27 cellular contexts compared by ENCODE assay signal in the genomic region with DNA sequence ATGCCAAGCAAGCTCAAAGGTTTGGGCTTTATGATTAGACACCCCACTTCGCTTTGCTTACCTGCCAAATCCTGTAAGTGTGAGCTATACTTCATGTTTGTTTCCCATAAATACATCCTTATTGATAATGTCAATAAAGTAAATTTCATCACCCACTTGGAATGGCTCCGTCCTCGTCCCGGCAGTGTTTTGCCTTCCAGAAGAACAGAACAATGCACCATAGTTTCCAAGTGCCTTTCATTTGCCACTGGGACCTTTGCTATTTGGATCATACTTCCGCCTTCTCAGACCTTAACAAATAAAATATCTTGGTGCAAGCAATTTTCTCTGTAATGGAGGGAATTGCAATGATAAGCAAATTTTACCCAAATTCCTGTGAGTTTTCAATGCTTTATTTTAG.
DNase-seq lines count a peak whose midpoint lies in the region; TF ChIP-seq lines count a peak whose summit lies in the region.
"Had no signal": no experiment of that assay in that cellular context is flagged by ENCODE, and none has a peak within 500 bp of the region (broad histone marks: within the 10 kb centered on the region; RNA-seq: fewer than 3 reads in every experiment).

No MANE protein-coding gene starts in this region.

- H3K79me2 ChIP-seq in Loucy (ENCODE audit: insufficient read depth, low read length) (no peaks in the 10 kb centered on the region), mammary epithelial cell (ENCODE audit: insufficient read depth, low read length) (no peaks in the 10 kb centered on the region)

- H3K27me3 ChIP-seq in Loucy (ENCODE audit: insufficient read depth, low read length, poor library complexity, severe bottlenecking) (no peaks in the 10 kb centered on the region), mammary epithelial cell (ENCODE audit: insufficient read depth, low read length) (no peaks in the 10 kb centered on the region), subcutaneous abdominal adipose tissue (ENCODE audit: control insufficient read depth in 5 of 5, insufficient read depth in 4 of 5, low read length in 5 of 5) (no peaks in the 10 kb centered on the region)
- no peaks in the 10 kb centered on the region for H3K27me3 ChIP-seq in CD8-positive, alpha-beta memory T cell (ENCODE audit: insufficient read depth, low read length, poor library complexity, severe bottlenecking)
- H3K27me3 ChIP-seq: dorsolateral prefrontal cortex, left lung, thyroid gland had no signal

- in situ Hi-C loops in mammary epithelial cell (cut with MboI; ENCODE audit: low sequenced_read_pairs in 2 of 2) = no loop called here

- H3K36me3 ChIP-seq in Loucy (ENCODE audit: insufficient read depth, low read length) (no peaks in the 10 kb centered on the region), mammary epithelial cell (ENCODE audit: insufficient read depth, low read length) (no peaks in the 10 kb centered on the region), subcutaneous abdominal adipose tissue (ENCODE audit: control insufficient read depth in 5 of 5, insufficient read depth in 5 of 5, low read length in 5 of 5) (no peaks in the 10 kb centered on the region)
- H3K36me3 ChIP-seq in CD8-positive, alpha-beta memory T cell (ENCODE audit: insufficient read depth, low read length) = no peaks in the 10 kb centered on the region
- H3K36me3 ChIP-seq: left lung, thyroid gland had no signal

- POLR2A ChIA-PET in CD8-positive, alpha-beta memory T cell (lab: Charles Lee) = interaction anchor here (0.7 kb wide), 1 partner anchor 11 kb away, joined by 3 read pairs; no protein-coding TSS in a partner anchor

- H3K9me3 ChIP-seq in Loucy (ENCODE audit: insufficient read depth, low read depth, low read length) (no peaks in the 10 kb centered on the region), mammary epithelial cell (replicated peaks; ENCODE audit: insufficient read depth, low read length) (no peaks in the 10 kb centered on the region), subcutaneous abdominal adipose tissue (ENCODE audit: control insufficient read depth in 5 of 5, low read length in 5 of 5) (no peaks in the 10 kb centered on the region)
- H3K9me3 ChIP-seq in CD8-positive, alpha-beta memory T cell (ENCODE audit: low read length) = no peaks in the 10 kb centered on the region
- H3K9me3 ChIP-seq: Caco-2, left lung, thyroid gland had no signal

- H4K20me1 ChIP-seq in Loucy (ENCODE audit: insufficient read depth, low read length, poor library complexity, severe bottlenecking) (no peaks in the 10 kb centered on the region), mammary epithelial cell (ENCODE audit: insufficient read depth, low read length) (no peaks in the 10 kb centered on the region)

- no peaks in the 10 kb centered on the region for H3F3A ChIP-seq in Loucy (ENCODE audit: low read depth)

- H3K27me3 Mint-ChIP-seq in nephron (ENCODE audit: low read depth) = peaks cover 4% of the 10 kb centered on the region
- H3K27me3 Mint-ChIP-seq in CD8-positive, alpha-beta memory T cell = peaks cover 2 to 3% of the 10 kb centered on the region in 2 donors
- H3K27me3 Mint-ChIP-seq: activated CD8-positive, alpha-beta T cell treated with anti-CD3 and anti-CD28 coated beads for 36 hours; activated T-helper 17 cell treated with anti-CD3 and anti-CD28 coated beads, Interleukin-2, amount 50 U/mL, for 72 hours had no signal

- DNase-seq in mammary epithelial cell = no peak
- DNase-seq in cerebellum (ENCODE audit: low spot score) = no peak
- DNase-seq in activated effector memory CD4-positive, alpha-beta T cell treated with anti-CD3 and anti-CD28 coated beads, Interleukin-2, amount 50 U/mL, for 16 hours = no peak
- no peak for DNase-seq in CD8-positive, alpha-beta memory T cell
- DNase-seq: activated CD4-positive, alpha-beta T cell treated with anti-CD3 and anti-CD28 coated beads for 36 hours; activated CD8-positive, alpha-beta T cell treated with anti-CD3 and anti-CD28 coated beads for 36 hours; activated naive CD4-positive, alpha-beta T cell treated with anti-CD3 and anti-CD28 coated beads, Interleukin-2, amount 50 U/mL, for 16 hours; amniotic stem cell; C1 segment of cervical spinal cord; Caco-2; DMS79; dorsolateral prefrontal cortex; left lung; naive B cell; NCI-H1694; NCI-H510A; occipital lobe; stimulated activated CD4-positive, alpha-beta T cell treated with anti-CD3 and anti-CD28 coated beads, Interleukin-1b, Interleukin-23, amount 100 ng/mL, for 48 hours; T-helper 9 cell; thyroid gland had no signal

- no peak overlapping the region for H3K9ac ChIP-seq in Loucy (ENCODE audit: low read depth, low read length, poor library complexity, severe bottlenecking)
- peak overlapping the region; percentile 11 for H3K9ac ChIP-seq in mammary epithelial cell (ENCODE audit: insufficient read depth, low read length)
- H3K9ac ChIP-seq in subcutaneous abdominal adipose tissue (ENCODE audit: low read length in 5 of 5) = no peak overlapping the region

- H3K4me3 Mint-ChIP-seq in nephron = no peak overlapping the region
- H3K4me3 Mint-ChIP-seq in CD8-positive, alpha-beta memory T cell = no peak overlapping the region
- H3K4me3 Mint-ChIP-seq: activated CD4-positive, alpha-beta T cell treated with anti-CD3 and anti-CD28 coated beads for 36 hours; activated CD8-positive, alpha-beta T cell treated with anti-CD3 and anti-CD28 coated beads for 36 hours; activated T-helper 17 cell treated with anti-CD3 and anti-CD28 coated beads, Interleukin-2, amount 50 U/mL, for 72 hours; brain; naive B cell; stimulated activated naive CD8-positive, alpha-beta T cell treated with anti-CD3 and anti-CD28 coated beads, Interleukin-15, Interleukin-2, amounts not matched to agents 100 ng/mL and 50 ng/mL, for 24 hours had no signal

- peak overlapping the region; percentile 12 for H3K4me2 ChIP-seq in Loucy (ENCODE audit: low read depth, low read length, poor library complexity, severe bottlenecking)
- H3K4me2 ChIP-seq in mammary epithelial cell (ENCODE audit: insufficient read depth, low read depth, low read length) = peak overlapping the region; percentile 76

- no peaks in the 10 kb centered on the region for H3K36me3 Mint-ChIP-seq in nephron (ENCODE audit: low read depth)
- peaks cover 0 to 2% (median 0%) of the 10 kb centered on the region in 3 donors for H3K36me3 Mint-ChIP-seq in CD8-positive, alpha-beta memory T cell
- H3K36me3 Mint-ChIP-seq: brain, naive B cell had no signal

- WGBS in mammary epithelial cell (ENCODE audit: low coverage, missing lambda C conversion rate) = 11% methylated on average over 5 of the region's 5 CpGs

- H3K4me1 ChIP-seq in Loucy (ENCODE audit: insufficient read depth, low read length, poor library complexity, severe bottlenecking) (peaks cover 33% of the 10 kb centered on the region), mammary epithelial cell (ENCODE audit: insufficient read depth, low read length) (peaks cover 33% of the 10 kb centered on the region), subcutaneous abdominal adipose tissue (ENCODE audit: control insufficient read depth in 5 of 5, insufficient read depth in 5 of 5, low read length in 5 of 5) (peaks cover 3 to 23% (median 18%) of the 10 kb centered on the region in 5 donors)
- H3K4me1 ChIP-seq in CD8-positive, alpha-beta memory T cell (ENCODE audit: insufficient read depth, low read length) = peaks cover 8% of the 10 kb centered on the region
- H3K4me1 ChIP-seq: Caco-2 had no signal

- intact Hi-C loops in mammary epithelial cell (cut with micrococcal nuclease) = no loop called here

- peak overlapping the region; percentile 16 to 77 (median 56) for H3K27ac Mint-ChIP-seq in nephron
- no peak overlapping the region for H3K27ac Mint-ChIP-seq in CD8-positive, alpha-beta memory T cell
- H3K27ac Mint-ChIP-seq: activated CD4-positive, alpha-beta T cell treated with anti-CD3 and anti-CD28 coated beads for 36 hours; activated CD8-positive, alpha-beta T cell treated with anti-CD3 and anti-CD28 coated beads for 36 hours; activated T-helper 17 cell treated with anti-CD3 and anti-CD28 coated beads, Interleukin-2, amount 50 U/mL, for 72 hours; naive B cell; stimulated activated naive CD8-positive, alpha-beta T cell treated with anti-CD3 and anti-CD28 coated beads, Interleukin-15, Interleukin-2, amounts not matched to agents 100 ng/mL and 50 ng/mL, for 24 hours had no signal

- peaks cover 73% of the 10 kb centered on the region for H3K4me1 Mint-ChIP-seq in nephron
- peaks cover 25 to 39% (median 32%) of the 10 kb centered on the region in 3 donors for H3K4me1 Mint-ChIP-seq in CD8-positive, alpha-beta memory T cell
- H3K4me1 Mint-ChIP-seq: naive B cell had no signal

- no peaks in the 10 kb centered on the region for H3K9me2 ChIP-seq in Loucy (replicated peaks; ENCODE audit: low read depth, low read length)

- CTCF ChIA-PET in mammary epithelial cell (lab: Charles Lee; ENCODE audit: low non-redundant PET) = no interaction called here
- CTCF ChIA-PET in CD8-positive, alpha-beta memory T cell (lab: Charles Lee) = no interaction called here

- TF ChIP-seq CTCF in Loucy (conservative IDR thresholded peaks at IDR 0.05; ENCODE audit: low read length) (no peak), mammary epithelial cell (conservative IDR thresholded peaks at IDR 0.05 in 1 of 2, IDR thresholded peaks at IDR 0.05 in 1 of 2; ENCODE audit: extremely low read depth in 1 of 2, insufficient read depth in 1 of 2, low read depth in 1 of 2, low read length in 2 of 2) (no peak), nephron (IDR thresholded peaks at IDR 0.05; ENCODE audit: unreplicated experiment in 3 of 3) (no peak)

- no peaks in the 10 kb centered on the region for H3K9me3 Mint-ChIP-seq in nephron
- no peaks in the 10 kb centered on the region for H3K9me3 Mint-ChIP-seq in CD8-positive, alpha-beta memory T cell
- H3K9me3 Mint-ChIP-seq: activated CD8-positive, alpha-beta T cell treated with anti-CD3 and anti-CD28 coated beads for 36 hours; activated T-helper 17 cell treated with anti-CD3 and anti-CD28 coated beads, Interleukin-2, amount 50 U/mL, for 72 hours; naive B cell; stimulated activated naive CD8-positive, alpha-beta T cell treated with anti-CD3 and anti-CD28 coated beads, Interleukin-15, Interleukin-2, amounts not matched to agents 100 ng/mL and 50 ng/mL, for 24 hours had no signal

- BruUV-seq in mammary epithelial cell (replicated peaks; lab: Mats Ljungman, UMichigan) = no TSS peak

- H3K27ac ChIP-seq in mammary epithelial cell (ENCODE audit: insufficient read depth, low read depth, low read length) = peak overlapping the region; percentile 69
- peak overlapping the region; percentile 86 for H3K27ac ChIP-seq in subcutaneous abdominal adipose tissue (ENCODE audit: low read depth, low read length)
- no peak overlapping the region for H3K27ac ChIP-seq in CD8-positive, alpha-beta memory T cell (ENCODE audit: low read depth, low read length)
- H3K27ac ChIP-seq: thyroid gland, VCaP had no signal

- H2AFZ ChIP-seq in Loucy (ENCODE audit: low read length) = no peak overlapping the region
- H2AFZ ChIP-seq in mammary epithelial cell (ENCODE audit: low read depth, low read length) = peak overlapping the region; percentile 80

- H3K4me3 ChIP-seq in Loucy (ENCODE audit: low read length, poor library complexity, severe bottlenecking) = no peak overlapping the region
- H3K4me3 ChIP-seq in mammary epithelial cell (replicated peaks in 1 of 3; ENCODE audit: insufficient read depth in 1 of 3, low read depth in 2 of 3, low read length in 3 of 3) = peak overlapping the region in 1 of 3 experiments; percentile 5
- peak overlapping the region in 2 of 5 donors; percentile 14 to 36 for H3K4me3 ChIP-seq in subcutaneous abdominal adipose tissue (ENCODE audit: low read depth in 1 of 5, low read length in 5 of 5)
- no peak overlapping the region for H3K4me3 ChIP-seq in CD8-positive, alpha-beta memory T cell (ENCODE audit: low read length)
- H3K4me3 ChIP-seq: left lung, thyroid gland had no signal

- dilution Hi-C loops in mammary epithelial cell (cut with HindIII; ENCODE audit: low sequenced_read_pairs) = no loop called here

Comparison
In these comparisons a context has a peak if more than half of its experiments do, and no peak if none do; other contexts are left out.
1. H3K27ac Mint-ChIP-seq: peak in nephron (3 of 3); none in CD8-positive, alpha-beta memory T cell (0 of 8).